Comparison of ENCODE assay signal across 7 cellular contexts in genomic region chr6:118893095-118893881, GRCh38. TPM values are rescaled to one million over a fixed set of nuclear protein-coding genes. Genes with fewer than 3 reads are reported as not detected.
A peak's percentile ranks its signal among the peaks of the same experiment; 100 is the strongest.
DNase-seq lines count a peak whose midpoint lies in the region; TF ChIP-seq lines count a peak whose summit lies in the region.

No MANE protein-coding gene starts in this region.

- H3K4me3 ChIP-seq in GM12864 (ENCODE audit: low read depth, low read length) (peak overlapping the region; percentile 65), HFF-Myc (replicated peaks; ENCODE audit: low read depth, low read length) (peak overlapping the region; percentile 82), choroid plexus epithelial cell (ENCODE audit: low read depth, low read length) (peak overlapping the region; percentile 86), lower leg skin (ENCODE audit: low read depth, poor library complexity, severe bottlenecking) (peak overlapping the region; percentile 58)

- WGBS in lower leg skin, 2 donors, result 0% methylated on average over 20 of the region's 20 CpGs

- DNase-seq in GM12864 (ENCODE audit: low read depth), result no peak
- DNase-seq in HFF-Myc (ENCODE audit: extremely low read depth, low read depth), result no peak
- DNase-seq in NAMALWA (ENCODE audit: low spot score), result peak; percentile 88
- peak; percentile 12 to 84 (median 45) for DNase-seq in T-helper 1 cell
- peak; percentile 78 for DNase-seq in choroid plexus epithelial cell (ENCODE audit: low read depth)
- peak in 1 of 2 donors; percentile 35 for DNase-seq in lower leg skin (ENCODE audit: low spot score in 2 of 2)
- peak; percentile 39 for DNase-seq in stimulated activated naive CD4-positive, alpha-beta T cell treated with Interleukin-2 at 50 U/mL for 16 hours (lab: John Stamatoyannopoulos, UW)

- intact Hi-C loops in lower leg skin (cut with DNase I; ENCODE audit: low total_unique reads), result no loop called here

- TF ChIP-seq POLR2A in lower leg skin (IDR thresholded peaks at IDR 0.05), result no peak

- TF ChIP-seq CTCF in GM12864 (IDR thresholded peaks at IDR 0.05; ENCODE audit: low read depth, low read length, missing control alignments), result no peak
- TF ChIP-seq CTCF in HFF-Myc (IDR thresholded peaks at IDR 0.05; ENCODE audit: low read depth, low read length, missing control alignments), result no peak
- TF ChIP-seq CTCF in choroid plexus epithelial cell (conservative IDR thresholded peaks at IDR 0.05; ENCODE audit: low read depth, low read length), result no peak
- TF ChIP-seq CTCF in lower leg skin (IDR thresholded peaks at IDR 0.05), result no peak

RNA-seq across cellular contexts. Expression of gene ASF1A, which starts 0.7 kb away (rescaled TPM):
- total RNA-seq in lower leg skin, result 10 to 100 TPM in 3 of 4 donors, 1 to 10 TPM in 1; 6.9 to 15.4 (median 11.6) TPM

RNA-seq across cellular contexts. Expression of gene MCM9, which starts 41.7 kb away (rescaled TPM):
- 10 to 100 TPM; 21.3 to 29.6 (median 27.6) TPM for total RNA-seq in lower leg skin

Comparison
In these comparisons a context has a peak if more than half of its experiments do, and no peak if none do; other contexts are left out.
1. DNase-seq: peak in NAMALWA (single experiment), T-helper 1 cell (5 of 5), choroid plexus epithelial cell (single experiment) and stimulated activated naive CD4-positive, alpha-beta T cell treated with Interleukin-2 at 50 U/mL for 16 hours (single experiment); none in GM12864 (single experiment) and HFF-Myc (single experiment).
2. Peak in every context shown above with its lines, with median percentiles within 50 percentile points of each other: H3K4me3 ChIP-seq.